ENCODE assay signal across 8 cellular contexts in the genomic region with DNA sequence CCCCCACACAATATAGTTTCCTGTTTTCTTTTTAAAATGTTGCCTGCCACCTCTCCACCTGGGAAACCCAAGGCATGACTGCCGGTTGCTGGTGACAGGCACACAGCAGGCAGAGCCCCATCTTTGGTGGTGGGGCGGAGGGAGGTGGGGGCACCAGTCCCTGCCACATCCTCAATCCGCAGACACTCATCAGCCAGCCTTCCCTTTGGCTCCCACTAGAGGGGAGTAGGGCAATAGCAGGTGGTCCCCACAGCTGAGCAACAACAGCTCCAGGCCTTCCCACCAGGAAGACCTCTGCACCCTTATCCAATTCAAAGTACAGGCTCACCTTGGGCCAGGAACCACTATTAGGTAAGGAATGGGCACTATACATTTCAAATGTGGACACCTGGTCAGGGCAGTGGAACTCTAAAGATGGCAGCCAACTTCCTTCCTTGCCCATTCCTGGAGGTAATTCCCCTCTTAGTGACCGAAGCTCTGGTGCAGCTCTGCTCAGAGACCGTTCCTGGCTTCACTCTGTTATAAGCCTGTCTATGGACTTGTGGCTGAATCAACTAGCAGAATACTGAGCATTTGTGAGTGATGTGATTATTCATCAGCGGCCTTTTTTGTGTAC. TPM values are rescaled to one million over a fixed set of nuclear protein-coding genes. Genes with fewer than 3 reads are reported as not detected.
DNase-seq lines count a peak whose midpoint lies in the region; TF ChIP-seq lines count a peak whose summit lies in the region.

No MANE protein-coding gene starts in this region.

- peak; percentile 58 for DNase-seq in DMS53 (lab: John Stamatoyannopoulos, UW)
- DNase-seq in DMS53 treated with DMSO at 0.1 percent for 48 hours (lab: John Stamatoyannopoulos, UW; ENCODE audit: unreplicated experiment): no peak
- DNase-seq in HFF-Myc (ENCODE audit: extremely low read depth, low read depth): no peak
- no peak for DNase-seq in T-helper 2 cell treated with Interferon-gamma antibody and Interleukin-4, amounts not matched to agents 5 μg/mL and 100 μg/mL, for 36 hours (ENCODE audit: low spot score)
- DNase-seq in fibroblast of lung (ENCODE audit: low read depth in 2 of 2): peak; percentile 18 to 23
- DNase-seq in osteoblast (ENCODE audit: insufficient read length, low spot score, missing footprints): peak; percentile 87
- no peak for DNase-seq in central memory CD4-positive, alpha-beta T cell
- DNase-seq in effector CD4-positive, alpha-beta T cell: no peak

- H4K20me1 ChIP-seq in fibroblast of lung (ENCODE audit: control insufficient read depth, extremely low read depth, insufficient read depth, low read length): no peaks in the 10 kb centered on the region
- H4K20me1 ChIP-seq in osteoblast (ENCODE audit: insufficient read depth, low read length): no peaks in the 10 kb centered on the region

- no peak overlapping the region for H3K4me3 Mint-ChIP-seq in T-helper 2 cell treated with Interferon-gamma antibody and Interleukin-4, amounts not matched to agents 5 μg/mL and 100 μg/mL, for 36 hours

- H3K27ac ChIP-seq in fibroblast of lung (ENCODE audit: insufficient read depth, low read length) (no peak overlapping the region), osteoblast (ENCODE audit: low read depth, low read length) (no peak overlapping the region)

- H3K4me3 ChIP-seq in HFF-Myc (replicated peaks; ENCODE audit: low read depth, low read length): no peak overlapping the region
- H3K4me3 ChIP-seq in fibroblast of lung (replicated peaks in 1 of 4; ENCODE audit: control extremely low read depth in 1 of 4, insufficient read depth in 1 of 4, low read depth in 3 of 4, low read length in 4 of 4): no peak overlapping the region
- H3K4me3 ChIP-seq in osteoblast (ENCODE audit: insufficient read depth, low read length): no peak overlapping the region

- no peaks in the 10 kb centered on the region for H3K4me1 ChIP-seq in fibroblast of lung (ENCODE audit: control insufficient read depth, extremely low read depth, insufficient read depth, low read length)
- no peaks in the 10 kb centered on the region for H3K4me1 ChIP-seq in osteoblast (ENCODE audit: insufficient read depth, low read length)

- H3K9me3 Mint-ChIP-seq in T-helper 2 cell treated with Interferon-gamma antibody and Interleukin-4, amounts not matched to agents 5 μg/mL and 100 μg/mL, for 36 hours: no peaks in the 10 kb centered on the region

- H3K79me2 ChIP-seq in fibroblast of lung (ENCODE audit: control insufficient read depth, insufficient read depth, low read length) (no peaks in the 10 kb centered on the region), osteoblast (ENCODE audit: insufficient read depth, low read length) (no peaks in the 10 kb centered on the region)

- H3K9ac ChIP-seq in fibroblast of lung (ENCODE audit: insufficient read depth, low read length): no peak overlapping the region

- H3K27ac Mint-ChIP-seq in T-helper 2 cell treated with Interferon-gamma antibody and Interleukin-4, amounts not matched to agents 5 μg/mL and 100 μg/mL, for 36 hours: peak overlapping the region; percentile 74

- H3K4me2 ChIP-seq in fibroblast of lung (ENCODE audit: extremely low read depth, insufficient read depth, low read length): no peak overlapping the region
- H3K4me2 ChIP-seq in osteoblast (ENCODE audit: insufficient read depth, low read length): no peak overlapping the region

- H3K9me3 ChIP-seq in fibroblast of lung (ENCODE audit: control insufficient read depth, insufficient read depth, low read depth, low read length) (no peaks in the 10 kb centered on the region), osteoblast (ENCODE audit: low read depth, low read length) (no peaks in the 10 kb centered on the region)

- peaks cover 3% of the 10 kb centered on the region for H3K36me3 Mint-ChIP-seq in T-helper 2 cell treated with Interferon-gamma antibody and Interleukin-4, amounts not matched to agents 5 μg/mL and 100 μg/mL, for 36 hours (ENCODE audit: low read depth)

- no peaks in the 10 kb centered on the region for H3K4me1 Mint-ChIP-seq in T-helper 2 cell treated with Interferon-gamma antibody and Interleukin-4, amounts not matched to agents 5 μg/mL and 100 μg/mL, for 36 hours (ENCODE audit: low read depth)

- H3K27me3 Mint-ChIP-seq in T-helper 2 cell treated with Interferon-gamma antibody and Interleukin-4, amounts not matched to agents 5 μg/mL and 100 μg/mL, for 36 hours (ENCODE audit: low read depth): no peaks in the 10 kb centered on the region

- no peaks in the 10 kb centered on the region for H3K27me3 ChIP-seq in fibroblast of lung (ENCODE audit: control insufficient read depth, insufficient read depth, low read length)
- no peaks in the 10 kb centered on the region for H3K27me3 ChIP-seq in osteoblast (ENCODE audit: insufficient read depth, low read length)

- peaks cover 6% of the 10 kb centered on the region for H3K36me3 ChIP-seq in fibroblast of lung (ENCODE audit: control insufficient read depth, insufficient read depth, low read length)
- peaks cover 35% of the 10 kb centered on the region for H3K36me3 ChIP-seq in osteoblast (ENCODE audit: insufficient read depth, low read length)

- peak; percentile 84 for TF ChIP-seq CTCF in HFF-Myc (IDR thresholded peaks at IDR 0.05; ENCODE audit: low read depth, low read length, missing control alignments)
- peak; percentile 60 to 85 for TF ChIP-seq CTCF in fibroblast of lung (conservative IDR thresholded peaks at IDR 0.05 in 1 of 2, IDR thresholded peaks at IDR 0.05 in 1 of 2; ENCODE audit: low read depth in 1 of 2, low read length in 2 of 2)
- TF ChIP-seq CTCF in osteoblast (IDR thresholded peaks at IDR 0.05; ENCODE audit: extremely low read depth, low read depth, low read length): peak; percentile 71

- H2AFZ ChIP-seq in fibroblast of lung (ENCODE audit: low read length) (no peak overlapping the region), osteoblast (ENCODE audit: low read length) (no peak overlapping the region)

RNA-seq across cellular contexts. Expression of gene RECQL5, which starts 13.9 kb away (rescaled TPM):
- total RNA-seq in fibroblast of lung: 18.5 and 26.3 TPM in 2 replicates
- polyA plus RNA-seq in fibroblast of lung: 8.4 and 9.9 TPM in 2 replicates
- 7.7 and 11.5 TPM in 2 replicates for polyA plus RNA-seq in fibroblast of lung (2012)
- 29.8 and 33.3 TPM in 2 replicates for polyA minus RNA-seq in fibroblast of lung (ENCODE audit: low replicate concordance)
- total RNA-seq in osteoblast: 17.7 and 24.5 TPM in 2 replicates

RNA-seq across cellular contexts. Expression of gene SAP30BP, which starts 14.1 kb away (rescaled TPM):
- total RNA-seq in fibroblast of lung (40.6 and 43.9 TPM in 2 replicates), osteoblast (48.1 and 60.7 TPM in 2 replicates)
- polyA plus RNA-seq in fibroblast of lung: 61.0 and 84.5 TPM in 2 replicates
- 63.7 and 84.5 TPM in 2 replicates for polyA plus RNA-seq in fibroblast of lung (2012)
- polyA minus RNA-seq in fibroblast of lung (ENCODE audit: low replicate concordance): 49.4 and 52.1 TPM in 2 replicates

RNA-seq across cellular contexts. Expression of gene SMIM5, which starts 19.8 kb away (rescaled TPM):
- total RNA-seq in fibroblast of lung (under 0.01 and 0.17 TPM in 2 replicates), osteoblast (under 0.01 TPM in 1 of 2 replicates, not detected in the other)
- 0.05 TPM in 1 of 2 replicates, not detected in the other for polyA plus RNA-seq in fibroblast of lung
- 0.10 TPM in 1 of 2 replicates, not detected in the other for polyA plus RNA-seq in fibroblast of lung (2012)
- polyA minus RNA-seq in fibroblast of lung (ENCODE audit: low replicate concordance): not detected in 2 replicates

Comparison
In these comparisons a context has a peak if more than half of its experiments do, and no peak if none do; other contexts are left out.
1. DNase-seq: peak in DMS53 (single experiment), fibroblast of lung (2 of 2) and osteoblast (single experiment); none in DMS53 treated with DMSO at 0.1 percent for 48 hours (single experiment), HFF-Myc (single experiment), T-helper 2 cell treated with Interferon-gamma antibody and Interleukin-4, amounts not matched to agents 5 μg/mL and 100 μg/mL, for 36 hours (single experiment), central memory CD4-positive, alpha-beta T cell (single experiment) and effector CD4-positive, alpha-beta T cell (single experiment).
2. Peak in every context shown above with its lines, with median percentiles within 50 percentile points of each other: CTCF ChIP-seq.